Comparison of ENCODE assay signal across 8 cellular contexts in the genomic region with DNA sequence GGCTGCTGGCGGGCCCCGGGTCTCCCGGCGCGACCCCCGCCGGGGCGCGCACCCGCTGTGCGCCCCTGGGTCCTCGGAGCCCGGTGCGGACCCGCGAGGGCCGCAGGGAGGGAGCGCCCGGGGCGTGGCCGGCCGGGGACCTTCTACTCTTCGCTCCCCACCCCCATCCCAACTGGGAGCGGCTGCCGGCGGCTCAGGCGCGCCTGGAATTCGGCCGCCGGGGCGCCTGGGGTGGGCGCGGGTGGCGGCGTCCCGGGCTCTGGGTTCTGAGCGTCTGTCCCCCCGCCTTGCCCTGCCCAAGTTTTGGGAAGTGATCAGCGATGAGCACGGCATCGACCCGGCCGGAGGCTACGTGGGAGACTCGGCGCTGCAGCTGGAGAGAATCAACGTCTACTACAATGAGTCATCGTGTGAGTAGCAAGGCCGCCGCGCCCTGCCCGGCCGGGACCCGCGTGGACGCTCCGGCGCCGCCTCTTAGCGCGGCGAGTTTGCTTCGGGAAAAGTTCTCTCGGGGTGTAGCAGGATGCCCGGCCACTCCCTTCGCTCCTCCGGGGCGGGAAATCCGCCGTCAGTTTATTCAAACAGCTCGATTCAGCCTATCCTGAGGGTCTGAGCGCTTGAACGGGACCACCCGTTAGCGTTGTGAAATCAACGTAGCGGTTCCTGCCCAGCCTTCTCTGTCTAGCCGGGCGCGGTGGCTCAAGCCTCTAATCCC. TPM values are rescaled to one million over a fixed set of nuclear protein-coding genes. Genes with fewer than 3 reads are reported as not detected.
A peak's percentile ranks its signal among the peaks of the same experiment; 100 is the strongest.
DNase-seq lines count a peak whose midpoint lies in the region; ATAC-seq and TF ChIP-seq lines count a peak whose summit lies in the region.

No MANE protein-coding gene starts in this region.

- no peaks in the 10 kb centered on the region for H3K9me3 ChIP-seq in mucosa of rectum (ENCODE audit: control insufficient read depth in 2 of 2, low read length in 2 of 2)

- peak overlapping the region; percentile 74 for H3K4me3 Mint-ChIP-seq in T-helper 2 cell treated with Interferon-gamma antibody and Interleukin-4, amounts not matched to agents 5 μg/mL and 100 μg/mL, for 36 hours

- peak; percentile 75 for TF ChIP-seq POLR2A in erythroblast (IDR thresholded peaks at IDR 0.05; ENCODE audit: low read length)

- H3K27ac Mint-ChIP-seq in T-helper 2 cell treated with Interferon-gamma antibody and Interleukin-4, amounts not matched to agents 5 μg/mL and 100 μg/mL, for 36 hours = no peak overlapping the region

- peak; percentile 62 for ATAC-seq in GM21528 (IDR thresholded peaks at IDR 0.05; ENCODE audit: low FRiP score, unreplicated experiment)

- H3K27ac ChIP-seq in mucosa of rectum (ENCODE audit: low read depth in 2 of 2, low read length in 2 of 2) = peak overlapping the region; percentile 82 to 83

- peaks cover 16% of the 10 kb centered on the region for H3K9me3 Mint-ChIP-seq in T-helper 2 cell treated with Interferon-gamma antibody and Interleukin-4, amounts not matched to agents 5 μg/mL and 100 μg/mL, for 36 hours

- H3K36me3 Mint-ChIP-seq in T-helper 2 cell treated with Interferon-gamma antibody and Interleukin-4, amounts not matched to agents 5 μg/mL and 100 μg/mL, for 36 hours (ENCODE audit: low read depth) = peaks cover 29% of the 10 kb centered on the region

- H3K27me3 ChIP-seq in mucosa of rectum (ENCODE audit: control insufficient read depth in 2 of 2, insufficient read depth in 2 of 2, low read length in 2 of 2) = peaks cover 16 to 23% of the 10 kb centered on the region in 2 donors

- peaks cover 2 to 8% of the 10 kb centered on the region in 2 donors for H3K4me1 ChIP-seq in mucosa of rectum (ENCODE audit: control insufficient read depth in 2 of 2, insufficient read depth in 2 of 2, low read length in 2 of 2)

- peaks cover 12% of the 10 kb centered on the region for H3K4me1 Mint-ChIP-seq in T-helper 2 cell treated with Interferon-gamma antibody and Interleukin-4, amounts not matched to agents 5 μg/mL and 100 μg/mL, for 36 hours (ENCODE audit: low read depth)

- H3K9ac ChIP-seq in mucosa of rectum (ENCODE audit: low read depth in 1 of 2, low read length in 2 of 2) = peak overlapping the region; percentile 43 to 73

- H3K4me3 ChIP-seq in mucosa of rectum (ENCODE audit: low read length in 2 of 2) = peak overlapping the region; percentile 63 to 69

- H3K36me3 ChIP-seq in mucosa of rectum (ENCODE audit: control insufficient read depth in 2 of 2, insufficient read depth in 2 of 2, low read length in 2 of 2) = no peaks in the 10 kb centered on the region

- peak; percentile 91 for DNase-seq in GM03348 (ENCODE audit: low spot score)
- DNase-seq in HT1080 (ENCODE audit: low read depth) = peak; percentile 81
- peak; percentile 56 for DNase-seq in T-helper 2 cell treated with Interferon-gamma antibody and Interleukin-4, amounts not matched to agents 5 μg/mL and 100 μg/mL, for 36 hours (ENCODE audit: low spot score)
- peak; percentile 89 to 93 for DNase-seq in erythroblast (lab: John Stamatoyannopoulos, UW)
- DNase-seq in ureter (ENCODE audit: low spot score) = peak; percentile 87
- DNase-seq in activated CD4-positive, CD25-positive, alpha-beta regulatory T cell (lab: John Stamatoyannopoulos, UW) = no peak

- peaks cover 37% of the 10 kb centered on the region for H3K27me3 Mint-ChIP-seq in T-helper 2 cell treated with Interferon-gamma antibody and Interleukin-4, amounts not matched to agents 5 μg/mL and 100 μg/mL, for 36 hours (ENCODE audit: low read depth)

RNA-seq across cellular contexts. Expression of a gene that starts 0.5 kb away (rescaled TPM):
- total RNA-seq in HT1080 (2014; rRNA removed; shearing (Covaris generic)) = 752 and 866 TPM in 2 replicates
- 446 and 561 TPM in 2 replicates for polyA plus RNA-seq in HT1080 (2015; cell fraction: cytosol; rRNA removed)
- 439 and 449 TPM in 2 replicates for polyA plus RNA-seq in HT1080 (2015; cell fraction: nucleus; rRNA removed)
- total RNA-seq in ureter = 101 TPM

RNA-seq across cellular contexts. Expression of a gene that starts 54.4 kb away (rescaled TPM):
- total RNA-seq in HT1080 (2014; rRNA removed; shearing (Covaris generic)) = not detected in 2 replicates
- polyA plus RNA-seq in HT1080 (2015; cell fraction: cytosol; rRNA removed) = not detected in 2 replicates
- polyA plus RNA-seq in HT1080 (2015; cell fraction: nucleus; rRNA removed) = not detected in 2 replicates
- total RNA-seq in ureter = not detected

Comparison
In these comparisons a context has a peak if more than half of its experiments do, and no peak if none do; other contexts are left out.
1. DNase-seq: peak in GM03348 (single experiment), HT1080 (single experiment), T-helper 2 cell treated with Interferon-gamma antibody and Interleukin-4, amounts not matched to agents 5 μg/mL and 100 μg/mL, for 36 hours (single experiment), erythroblast (2 of 2) and ureter (single experiment); none in activated CD4-positive, CD25-positive, alpha-beta regulatory T cell (0 of 4).